Comparison of ENCODE assay signal across 17 cellular contexts in genomic region chr7:1232623-1233327, GRCh38. TPM values are rescaled to one million over a fixed set of nuclear protein-coding genes. Genes with fewer than 3 reads are reported as not detected.
DNase-seq lines count a peak whose midpoint lies in the region; ATAC-seq and TF ChIP-seq lines count a peak whose summit lies in the region.
"Had no signal": no experiment of that assay in that cellular context is flagged by ENCODE, and none has a peak within 500 bp of the region (broad histone marks: within the 10 kb centered on the region; RNA-seq: fewer than 3 reads in every experiment).

Gene UNCX (plus strand): TSS chr7:1232872. CDS start chr7:1233018, 146 bp downstream.

- H2AFZ ChIP-seq in neural cell (ENCODE audit: low read depth, low read length) = no peak within 1 kb of the TSS

- TF ChIP-seq RAD21 in neural cell (conservative IDR thresholded peaks at IDR 0.05) = no peak

- peak within 1 kb of the TSS; percentile 62 for H3K27ac Mint-ChIP-seq in T-helper 1 cell treated with Interleukin-12 subunit alpha and Interleukin-12 subunit beta and Interleukin-4 antibody, amounts not matched to agents 30 μg/mL and 1 μg/mL, for 36 hours
- peak within 1 kb of the TSS; percentile 2 for H3K27ac Mint-ChIP-seq in activated naive CD8-positive, alpha-beta T cell treated with anti-CD3 and anti-CD28 coated beads, Interleukin-2, amount 50 U/mL, for 24 hours

- H3K79me2 ChIP-seq in neural cell (replicated peaks; ENCODE audit: insufficient read depth, low read length) = no peaks in the 10 kb centered on the region

- H3K4me3 ChIP-seq in HUES6 (ENCODE audit: low read depth, low read length) (peak within 1 kb of the TSS; percentile 9; the same call in 1 of the 2 replicates), neural cell (ENCODE audit: low read length) (peak within 1 kb of the TSS; percentile 48)
- H3K4me3 ChIP-seq: lower lobe of right lung had no signal

- H3K9me2 ChIP-seq in neural cell (ENCODE audit: insufficient read depth, low read length) = no peaks in the 10 kb centered on the region

- peaks cover 62% of the 10 kb centered on the region for H3K27me3 Mint-ChIP-seq in T-helper 1 cell treated with Interleukin-12 subunit alpha and Interleukin-12 subunit beta and Interleukin-4 antibody, amounts not matched to agents 30 μg/mL and 1 μg/mL, for 36 hours (ENCODE audit: low read depth)
- H3K27me3 Mint-ChIP-seq in activated naive CD8-positive, alpha-beta T cell treated with anti-CD3 and anti-CD28 coated beads, Interleukin-2, amount 50 U/mL, for 24 hours = peaks cover 62% of the 10 kb centered on the region

- H3K36me3 Mint-ChIP-seq in T-helper 1 cell treated with Interleukin-12 subunit alpha and Interleukin-12 subunit beta and Interleukin-4 antibody, amounts not matched to agents 30 μg/mL and 1 μg/mL, for 36 hours (ENCODE audit: low read depth) = peaks cover 7% of the 10 kb centered on the region
- no peaks in the 10 kb centered on the region for H3K36me3 Mint-ChIP-seq in activated naive CD8-positive, alpha-beta T cell treated with anti-CD3 and anti-CD28 coated beads, Interleukin-2, amount 50 U/mL, for 24 hours (ENCODE audit: low read depth)

- H4K20me1 ChIP-seq in neural cell (ENCODE audit: insufficient read depth) = no peaks in the 10 kb centered on the region

- H3F3A ChIP-seq in neural cell (ENCODE audit: insufficient read depth, low read length, poor library complexity, severe bottlenecking) = peaks cover 5% of the 10 kb centered on the region

- no peaks in the 10 kb centered on the region for H3K9me3 ChIP-seq in HUES6 (ENCODE audit: control insufficient read depth, insufficient read depth, low read depth, low read length)
- no peaks in the 10 kb centered on the region for H3K9me3 ChIP-seq in neural cell (ENCODE audit: low read length)
- H3K9me3 ChIP-seq: lower lobe of right lung had no signal

- ATAC-seq in activated naive CD8-positive, alpha-beta T cell treated with anti-CD3 and anti-CD28 coated beads, Interleukin-2, amount 50 U/mL, for 24 hours = no peak
- ATAC-seq in GM21390 (IDR thresholded peaks at IDR 0.05; ENCODE audit: unreplicated experiment) = no peak
- ATAC-seq: activated naive CD4-positive, alpha-beta T cell treated with anti-CD3 and anti-CD28 coated beads, Interleukin-2, amount 50 U/mL, for 72 hours; lower lobe of right lung had no signal

- no peak within 1 kb of the TSS for H3K4me3 Mint-ChIP-seq in T-helper 1 cell treated with Interleukin-12 subunit alpha and Interleukin-12 subunit beta and Interleukin-4 antibody, amounts not matched to agents 30 μg/mL and 1 μg/mL, for 36 hours
- peak within 1 kb of the TSS; percentile 1 for H3K4me3 Mint-ChIP-seq in activated naive CD8-positive, alpha-beta T cell treated with anti-CD3 and anti-CD28 coated beads, Interleukin-2, amount 50 U/mL, for 24 hours

- TF ChIP-seq CTCF in neural cell (IDR thresholded peaks at IDR 0.05; ENCODE audit: poor library complexity, severe bottlenecking) = no peak

- no peaks in the 10 kb centered on the region for H3K36me3 ChIP-seq in HUES6 (ENCODE audit: control insufficient read depth, insufficient read depth, low read length)
- H3K36me3 ChIP-seq in neural cell (ENCODE audit: insufficient read depth, low read length) = no peaks in the 10 kb centered on the region
- H3K36me3 ChIP-seq: lower lobe of right lung had no signal

- H3K4me2 ChIP-seq in neural cell (ENCODE audit: low read length) = no peak within 1 kb of the TSS

- H3K9me3 Mint-ChIP-seq in T-helper 1 cell treated with Interleukin-12 subunit alpha and Interleukin-12 subunit beta and Interleukin-4 antibody, amounts not matched to agents 30 μg/mL and 1 μg/mL, for 36 hours = no peaks in the 10 kb centered on the region
- H3K9me3 Mint-ChIP-seq in activated naive CD8-positive, alpha-beta T cell treated with anti-CD3 and anti-CD28 coated beads, Interleukin-2, amount 50 U/mL, for 24 hours = no peaks in the 10 kb centered on the region
- H3K9me3 Mint-ChIP-seq: activated naive CD4-positive, alpha-beta T cell treated with anti-CD3 and anti-CD28 coated beads, Interleukin-2, amount 50 U/mL, for 72 hours had no signal

- H3K4me1 Mint-ChIP-seq in T-helper 1 cell treated with Interleukin-12 subunit alpha and Interleukin-12 subunit beta and Interleukin-4 antibody, amounts not matched to agents 30 μg/mL and 1 μg/mL, for 36 hours (ENCODE audit: low read depth) = peaks cover 5% of the 10 kb centered on the region
- H3K4me1 Mint-ChIP-seq in activated naive CD8-positive, alpha-beta T cell treated with anti-CD3 and anti-CD28 coated beads, Interleukin-2, amount 50 U/mL, for 24 hours = peaks cover 23% of the 10 kb centered on the region

- peaks cover 93% of the 10 kb centered on the region for H3K27me3 ChIP-seq in HUES6 (ENCODE audit: control insufficient read depth, insufficient read depth, low read length)
- H3K27me3 ChIP-seq in neural cell (ENCODE audit: insufficient read depth, low read depth, low read length) = peaks cover 79% of the 10 kb centered on the region

- no peak for TF ChIP-seq EP300 in neural cell (conservative IDR thresholded peaks at IDR 0.05; ENCODE audit: poor library complexity, severe bottlenecking)

- no peak for DNase-seq in T-helper 1 cell
- no peak for DNase-seq in activated naive CD8-positive, alpha-beta T cell treated with anti-CD3 and anti-CD28 coated beads, Interleukin-2, amount 50 U/mL, for 24 hours
- no peak for DNase-seq in RPMI8226
- DNase-seq in DMS114 treated with DMSO at 0.1 percent for 48 hours (lab: John Stamatoyannopoulos, UW; ENCODE audit: unreplicated experiment) = no peak
- DNase-seq: activated CD4-positive, alpha-beta T cell treated with anti-CD3 and anti-CD28 coated beads, Interleukin-2, amount 50 U/mL, for 1 hour; EL; GOT3; lower lobe of right lung; NCI-H2107; posterior cingulate gyrus had no signal

- H3K27ac ChIP-seq in HUES6 (ENCODE audit: low read depth, low read length) (no peak within 1 kb of the TSS), neural cell (ENCODE audit: low read length) (no peak within 1 kb of the TSS)
- H3K27ac ChIP-seq: HL-60, lower lobe of right lung had no signal

- peaks cover 29% of the 10 kb centered on the region for H3K4me1 ChIP-seq in HUES6 (ENCODE audit: control insufficient read depth, insufficient read depth, low read length)

- H3K9ac ChIP-seq in HUES6 (ENCODE audit: low read length) (no peak within 1 kb of the TSS), neural cell (ENCODE audit: low read length) (peak within 1 kb of the TSS; percentile 26)

TF ChIP-seq in neural cell, 6 proteins besides CTCF, POLR2A, EP300 and RAD21:
- TF ChIP-seq SMC3 (conservative IDR thresholded peaks at IDR 0.05; ENCODE audit: poor library complexity) = no peak
- no peak for TF ChIP-seq POLR2AphosphoS5 (IDR thresholded peaks at IDR 0.05)
- TF ChIP-seq MXI1 (conservative IDR thresholded peaks at IDR 0.05; ENCODE audit: poor library complexity, severe bottlenecking) = no peak
- no peak for TF ChIP-seq EZH2 (IDR thresholded peaks at IDR 0.05; ENCODE audit: borderline replicate concordance, insufficient read depth, low read length, poor library complexity, severe bottlenecking)
- TF ChIP-seq TAF1 (IDR thresholded peaks at IDR 0.05; ENCODE audit: low read depth) = no peak
- TF ChIP-seq REST (IDR thresholded peaks at IDR 0.05; ENCODE audit: borderline replicate concordance) = no peak

RNA-seq across cellular contexts. Expression of gene UNCX, which starts in this region (rescaled TPM):
- 1.6 TPM in 2 replicates for polyA plus RNA-seq in neural cell
- polyA minus RNA-seq in neural cell = 0.93 and 1.5 TPM in 2 replicates
- polyA plus RNA-seq: urinary bladder had no signal
